ENCODE assay signal across 9 cellular contexts in genomic region chr6:42726485-42727083, GRCh38. TPM values are rescaled to one million over a fixed set of nuclear protein-coding genes. Genes with fewer than 3 reads are reported as not detected.
DNase-seq lines count a peak whose midpoint lies in the region; ATAC-seq and TF ChIP-seq lines count a peak whose summit lies in the region.
"Had no signal": no experiment of that assay in that cellular context is flagged by ENCODE, and none has a peak within 500 bp of the region (broad histone marks: within the 10 kb centered on the region; RNA-seq: fewer than 3 reads in every experiment).

No MANE protein-coding gene starts in this region.

- H3F3A ChIP-seq in neural cell (ENCODE audit: insufficient read depth, low read length, poor library complexity, severe bottlenecking) = no peaks in the 10 kb centered on the region

- H3K36me3 Mint-ChIP-seq in stimulated activated naive CD8-positive, alpha-beta T cell treated with anti-CD3 and anti-CD28 coated beads, Interleukin-15, Interleukin-2, amounts not matched to agents 100 ng/mL and 50 ng/mL, for 24 hours (ENCODE audit: low read depth) = no peaks in the 10 kb centered on the region

- H2AFZ ChIP-seq in neural cell (ENCODE audit: low read depth, low read length) = no peak overlapping the region

- H3K36me3 ChIP-seq in neural cell (ENCODE audit: insufficient read depth, low read length) = no peaks in the 10 kb centered on the region

- H4K20me1 ChIP-seq in neural cell (ENCODE audit: insufficient read depth) = no peaks in the 10 kb centered on the region

- no peak overlapping the region for H3K9ac ChIP-seq in neural cell (ENCODE audit: low read length)

- no peaks in the 10 kb centered on the region for H3K9me2 ChIP-seq in neural cell (ENCODE audit: insufficient read depth, low read length)

- TF ChIP-seq RAD21 in neural cell (conservative IDR thresholded peaks at IDR 0.05) = peak; percentile 78

- H3K4me3 ChIP-seq in fibroblast of pulmonary artery (replicated peaks; ENCODE audit: low read depth, low read length) = peak overlapping the region; percentile 41
- H3K4me3 ChIP-seq in neural cell (ENCODE audit: low read length) = no peak overlapping the region

- H3K4me3 Mint-ChIP-seq in stimulated activated naive CD8-positive, alpha-beta T cell treated with anti-CD3 and anti-CD28 coated beads, Interleukin-15, Interleukin-2, amounts not matched to agents 100 ng/mL and 50 ng/mL, for 24 hours = peak overlapping the region; percentile 82

- H3K27ac Mint-ChIP-seq in stimulated activated naive CD8-positive, alpha-beta T cell treated with anti-CD3 and anti-CD28 coated beads, Interleukin-15, Interleukin-2, amounts not matched to agents 100 ng/mL and 50 ng/mL, for 24 hours = peak overlapping the region; percentile 96

- H3K27me3 Mint-ChIP-seq in stimulated activated naive CD8-positive, alpha-beta T cell treated with anti-CD3 and anti-CD28 coated beads, Interleukin-15, Interleukin-2, amounts not matched to agents 100 ng/mL and 50 ng/mL, for 24 hours = no peaks in the 10 kb centered on the region

- H3K4me1 Mint-ChIP-seq in stimulated activated naive CD8-positive, alpha-beta T cell treated with anti-CD3 and anti-CD28 coated beads, Interleukin-15, Interleukin-2, amounts not matched to agents 100 ng/mL and 50 ng/mL, for 24 hours (ENCODE audit: low read depth) = peaks cover 20% of the 10 kb centered on the region

- H3K27me3 ChIP-seq in neural cell (ENCODE audit: insufficient read depth, low read depth, low read length) = no peaks in the 10 kb centered on the region

- TF ChIP-seq CTCF in fibroblast of pulmonary artery (IDR thresholded peaks at IDR 0.05; ENCODE audit: low read length, missing control alignments) (peak; percentile 91), neural cell (IDR thresholded peaks at IDR 0.05; ENCODE audit: poor library complexity, severe bottlenecking) (peak; percentile 82)

- H3K27ac ChIP-seq in neural cell (ENCODE audit: low read length) = no peak overlapping the region
- H3K27ac ChIP-seq: epithelial cell of prostate had no signal

- H3K9me3 Mint-ChIP-seq in stimulated activated naive CD8-positive, alpha-beta T cell treated with anti-CD3 and anti-CD28 coated beads, Interleukin-15, Interleukin-2, amounts not matched to agents 100 ng/mL and 50 ng/mL, for 24 hours = no peaks in the 10 kb centered on the region

- ATAC-seq in GM21423 (IDR thresholded peaks at IDR 0.05; ENCODE audit: unreplicated experiment) = peak; percentile 77

- no peaks in the 10 kb centered on the region for H3K79me2 ChIP-seq in neural cell (replicated peaks; ENCODE audit: insufficient read depth, low read length)

- DNase-seq in CMK (ENCODE audit: low read depth) (peak; percentile 55), LHCN-M2 (ENCODE audit: low read depth) (peak; percentile 86), RPMI7951 (ENCODE audit: low read depth) (peak; percentile 88), fibroblast of pulmonary artery (ENCODE audit: low read depth) (peak; percentile 93)
- DNase-seq in activated T-helper 1 cell treated with anti-CD3 and anti-CD28 coated beads, Interleukin-2, amount 50 U/mL, for 16 hours (ENCODE audit: low read depth in 1 of 2, low spot score in 1 of 2) = peak; percentile 31 to 49

- TF ChIP-seq EP300 in neural cell (conservative IDR thresholded peaks at IDR 0.05; ENCODE audit: poor library complexity, severe bottlenecking) = no peak

- no peaks in the 10 kb centered on the region for H3K9me3 ChIP-seq in neural cell (ENCODE audit: low read length)

- H3K4me2 ChIP-seq in neural cell (ENCODE audit: low read length) = no peak overlapping the region

TF ChIP-seq in neural cell, 6 proteins besides CTCF, POLR2A, EP300 and RAD21:
- no peak for TF ChIP-seq TAF1 (IDR thresholded peaks at IDR 0.05; ENCODE audit: low read depth)
- no peak for TF ChIP-seq EZH2 (IDR thresholded peaks at IDR 0.05; ENCODE audit: borderline replicate concordance, insufficient read depth, low read length, poor library complexity, severe bottlenecking)
- TF ChIP-seq POLR2AphosphoS5 (IDR thresholded peaks at IDR 0.05) = no peak
- TF ChIP-seq REST (IDR thresholded peaks at IDR 0.05; ENCODE audit: borderline replicate concordance) = no peak
- TF ChIP-seq SMC3 (conservative IDR thresholded peaks at IDR 0.05; ENCODE audit: poor library complexity) = peak; percentile 81

RNA-seq across cellular contexts. Expression of gene PRPH2, which starts 4.2 kb away (rescaled TPM):
- 2.1 and 2.6 TPM in 2 replicates for total RNA-seq in LHCN-M2 (2014; rRNA removed)
- 3.4 TPM for polyA plus RNA-seq in LHCN-M2 (2012)
- 1.8 and 2.5 TPM in 2 replicates for total RNA-seq in RPMI7951 (2014; rRNA removed; shearing (Covaris generic))
- not detected in 2 replicates for polyA plus RNA-seq in neural cell
- polyA minus RNA-seq in neural cell = not detected in 2 replicates

RNA-seq across cellular contexts. Expression of gene TBCC, which starts 19.3 kb away (rescaled TPM):
- 42.8 and 48.3 TPM in 2 replicates for total RNA-seq in LHCN-M2 (2014; rRNA removed)
- polyA plus RNA-seq in LHCN-M2 (2012) = 18.9 TPM
- total RNA-seq in RPMI7951 (2014; rRNA removed; shearing (Covaris generic)) = 47.8 and 63.7 TPM in 2 replicates
- 112 and 125 TPM in 2 replicates for polyA plus RNA-seq in neural cell
- polyA minus RNA-seq in neural cell = 97.4 and 111 TPM in 2 replicates

RNA-seq across cellular contexts. Expression of gene BICRAL, which starts 55.3 kb away (rescaled TPM):
- 4.5 and 6.1 TPM in 2 replicates for total RNA-seq in LHCN-M2 (2014; rRNA removed)
- 2.2 TPM for polyA plus RNA-seq in LHCN-M2 (2012)
- total RNA-seq in RPMI7951 (2014; rRNA removed; shearing (Covaris generic)) = 4.2 and 4.4 TPM in 2 replicates
- 6.7 and 8.2 TPM in 2 replicates for polyA plus RNA-seq in neural cell
- polyA minus RNA-seq in neural cell = 27.8 and 34.5 TPM in 2 replicates

Comparison
In these comparisons a context has a peak if more than half of its experiments do, and no peak if none do; other contexts are left out.
1. DNase-seq: peak in every context shown above with its lines; median percentile 93 in fibroblast of pulmonary artery; 88 in RPMI7951; 86 in LHCN-M2; 55 in CMK; 40 in activated T-helper 1 cell treated with anti-CD3 and anti-CD28 coated beads, Interleukin-2, amount 50 U/mL, for 16 hours.